ENCODE assay signal across 17 cellular contexts in the genomic region with DNA sequence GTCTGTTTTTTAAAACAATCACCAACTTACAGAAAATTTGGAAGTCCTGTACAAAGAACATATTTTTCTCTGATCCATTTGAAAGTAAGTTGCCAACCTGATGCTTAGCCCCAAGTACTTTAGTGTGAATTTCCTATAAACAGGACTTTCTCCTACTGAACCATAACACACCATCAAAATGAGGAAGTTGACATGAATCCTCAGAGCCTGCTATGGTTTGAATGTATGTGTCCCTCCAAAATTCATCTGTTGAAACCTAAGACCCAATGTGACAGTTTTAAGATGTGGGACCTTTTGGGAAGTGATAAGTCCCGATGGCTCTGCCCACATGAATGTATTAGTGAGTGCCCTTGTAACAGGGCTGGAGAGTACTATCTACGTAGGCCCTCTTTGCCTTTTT. TPM values are rescaled to one million over a fixed set of nuclear protein-coding genes. Genes with fewer than 3 reads are reported as not detected.
"Had no signal": no experiment of that assay in that cellular context is flagged by ENCODE, and none has a peak within 500 bp of the region (broad histone marks: within the 10 kb centered on the region; RNA-seq: fewer than 3 reads in every experiment).

No MANE protein-coding gene starts in this region.

- H3K36me3 ChIP-seq: thyroid gland had no signal

- H3K9me3 ChIP-seq: thyroid gland had no signal

- FAIRE-seq: bronchial epithelial cell, frontal cortex had no signal

- H3K4me3 ChIP-seq: thyroid gland had no signal

- ATAC-seq: left ventricle myocardium superior had no signal

- H3K4me1 ChIP-seq: thyroid gland had no signal

- DNase-seq: activated CD4-positive, alpha-beta T cell treated with anti-CD3 and anti-CD28 coated beads, Interleukin-2, amount 50 U/mL, for 48 hours; activated gamma-delta T cell treated with Interleukin-2 at 50 U/mL for 16 hours; effector CD4-positive, alpha-beta T cell; left ventricle myocardium superior; stimulated activated CD4-positive, alpha-beta T cell treated with anti-CD3 and anti-CD28 coated beads, Interleukin-12 subunit alpha, Interleukin-12 subunit beta, amount 100 ng/mL, for 4 hours; stimulated activated CD4-positive, alpha-beta T cell treated with anti-CD3 and anti-CD28 coated beads, Interleukin-1b, Interleukin-23, amount 100 ng/mL, for 48 hours; stimulated activated CD8-positive, alpha-beta memory T cell treated with anti-CD3 and anti-CD28 coated beads, Interleukin-4, amount 100 ng/mL, for 48 hours; stimulated activated naive CD4-positive, alpha-beta T cell treated with Interleukin-2 at 50 U/mL for 16 hours; thyroid gland had no signal

- H3K27ac ChIP-seq: thyroid gland had no signal

- H3K27me3 ChIP-seq: thyroid gland had no signal

RNA-seq across cellular contexts. Expression of a gene that starts 6.4 kb away (rescaled TPM):
- total RNA-seq: bronchial epithelial cell, kidney epithelial cell, left ventricle myocardium superior, myocyte, omental fat pad, progenitor cell of endocrine pancreas, subcutaneous adipose tissue, thyroid gland had no signal
- polyA plus RNA-seq: esophagus had no signal
